8 cellular contexts compared by ENCODE assay signal in genomic region chr2:95076705-95077520, GRCh38. TPM values are rescaled to one million over a fixed set of nuclear protein-coding genes. Genes with fewer than 3 reads are reported as not detected.
A peak's percentile ranks its signal among the peaks of the same experiment; 100 is the strongest.
DNase-seq lines count a peak whose midpoint lies in the region; ATAC-seq and TF ChIP-seq lines count a peak whose summit lies in the region.

No MANE protein-coding gene starts in this region.

- DNase-seq in Calu3 (peak; percentile 95), RWPE2 (ENCODE audit: low spot score) (peak; percentile 82), glomerular visceral epithelial cell (ENCODE audit: extremely low spot score) (peak; percentile 67), ovary (peak; percentile 53 to 74 (median 60))
- peak; percentile 96 for DNase-seq in activated naive CD4-positive, alpha-beta T cell treated with anti-CD3 and anti-CD28 coated beads for 36 hours

- peak overlapping the region; percentile 56 for H3K9ac ChIP-seq in HUES64 (ENCODE audit: low read depth, low read length)

- peaks cover 27% of the 10 kb centered on the region for H3K27me3 Mint-ChIP-seq in Calu3 (ENCODE audit: unreplicated experiment)
- H3K27me3 Mint-ChIP-seq in activated naive CD4-positive, alpha-beta T cell treated with anti-CD3 and anti-CD28 coated beads for 36 hours (ENCODE audit: low read depth): no peaks in the 10 kb centered on the region

- no TSS peak for BruUV-seq in Calu3 (replicated peaks; lab: Mats Ljungman, UMichigan)

- H3K9me3 Mint-ChIP-seq in Calu3 (ENCODE audit: low read depth, unreplicated experiment): no peaks in the 10 kb centered on the region
- no peaks in the 10 kb centered on the region for H3K9me3 Mint-ChIP-seq in activated naive CD4-positive, alpha-beta T cell treated with anti-CD3 and anti-CD28 coated beads for 36 hours

- no peak overlapping the region for H3K27ac ChIP-seq in HUES64 (ENCODE audit: low read depth, low read length)
- H3K27ac ChIP-seq in RWPE2 (ENCODE audit: poor library complexity, severe bottlenecking): no peak overlapping the region
- H3K27ac ChIP-seq in ovary: no peak overlapping the region
- H3K27ac ChIP-seq in thymus (ENCODE audit: low read depth): peak overlapping the region; percentile 100

- H3K9me3 ChIP-seq in HUES64 (ENCODE audit: insufficient read depth, low read depth, low read length) (no peaks in the 10 kb centered on the region), RWPE2 (ENCODE audit: severe bottlenecking) (no peaks in the 10 kb centered on the region), ovary (no peaks in the 10 kb centered on the region), thymus (ENCODE audit: control insufficient read depth) (no peaks in the 10 kb centered on the region)

- CTCF ChIA-PET in Calu3 (lab: Charles Lee): interaction anchor here (0.6 to 2.0 kb wide), 8 partner anchors 9 to 91 kb away, joined by 3 to 15 read pairs (median 4); no protein-coding TSS in a partner anchor
- CTCF ChIA-PET in activated naive CD4-positive, alpha-beta T cell treated with anti-CD3 and anti-CD28 coated beads for 36 hours (lab: Charles Lee): interaction anchor here (0.6 to 13.5 kb wide), 18 partner anchors 9 to 199 kb away, joined by 3 to 416 read pairs (median 5); partner anchors contain the start of genes MAL, MRPS5 and ZNF2

- no peak overlapping the region for H3K27ac Mint-ChIP-seq in Calu3 (ENCODE audit: unreplicated experiment)
- peak overlapping the region; percentile 82 for H3K27ac Mint-ChIP-seq in activated naive CD4-positive, alpha-beta T cell treated with anti-CD3 and anti-CD28 coated beads for 36 hours

- H3K27me3 ChIP-seq in HUES64 (ENCODE audit: insufficient read depth, low read length) (no peaks in the 10 kb centered on the region; the same call in none of the 2 replicates), RWPE2 (ENCODE audit: insufficient read depth, poor library complexity, severe bottlenecking) (no peaks in the 10 kb centered on the region), ovary (no peaks in the 10 kb centered on the region), thymus (ENCODE audit: control insufficient read depth, insufficient read depth) (no peaks in the 10 kb centered on the region)

- H3K4me1 ChIP-seq in HUES64 (ENCODE audit: insufficient read depth, low read length) (0 out of 2 replicates have a peak, but pooled peaks cover 11% of the 10 kb centered on the region), RWPE2 (ENCODE audit: insufficient read depth, poor library complexity, severe bottlenecking) (no peaks in the 10 kb centered on the region), ovary (ENCODE audit: insufficient read depth) (no peaks in the 10 kb centered on the region), thymus (ENCODE audit: control insufficient read depth, insufficient read depth, low read length) (peaks cover 53% of the 10 kb centered on the region)

- peak overlapping the region; percentile 69 for H3K4me3 Mint-ChIP-seq in Calu3 (ENCODE audit: low read depth, unreplicated experiment)
- H3K4me3 Mint-ChIP-seq in activated naive CD4-positive, alpha-beta T cell treated with anti-CD3 and anti-CD28 coated beads for 36 hours: peak overlapping the region; percentile 73

- peaks cover 10% of the 10 kb centered on the region for H3K4me1 Mint-ChIP-seq in Calu3 (ENCODE audit: low read depth, unreplicated experiment)
- peaks cover 61% of the 10 kb centered on the region for H3K4me1 Mint-ChIP-seq in activated naive CD4-positive, alpha-beta T cell treated with anti-CD3 and anti-CD28 coated beads for 36 hours (ENCODE audit: low read depth)

- no peaks in the 10 kb centered on the region for H3K36me3 ChIP-seq in HUES64 (ENCODE audit: insufficient read depth, low read length)
- H3K36me3 ChIP-seq in RWPE2 (ENCODE audit: low read depth): no peaks in the 10 kb centered on the region
- H3K36me3 ChIP-seq in ovary: no peaks in the 10 kb centered on the region
- H3K36me3 ChIP-seq in thymus (ENCODE audit: control insufficient read depth, insufficient read depth): no peaks in the 10 kb centered on the region

- H3K36me3 Mint-ChIP-seq in Calu3 (ENCODE audit: insufficient read depth, unreplicated experiment): peaks cover 10% of the 10 kb centered on the region
- no peaks in the 10 kb centered on the region for H3K36me3 Mint-ChIP-seq in activated naive CD4-positive, alpha-beta T cell treated with anti-CD3 and anti-CD28 coated beads for 36 hours (ENCODE audit: low read depth)

- ATAC-seq in GM21360 (IDR thresholded peaks at IDR 0.05; ENCODE audit: unreplicated experiment): peak; percentile 88
- ATAC-seq in RWPE2 (ENCODE audit: low read depth): peak; percentile 89

- 10% methylated on average over 44 of the region's 44 CpGs for WGBS in HUES64
- WGBS in ovary, 3 donors: 4 to 6% (median 5%) methylated on average over 42 to 44 of the region's 44 CpGs
- 8% methylated on average over 44 of the region's 44 CpGs for WGBS in thymus

- peak; percentile 88 for TF ChIP-seq CTCF in Calu3 (IDR thresholded peaks at IDR 0.05; ENCODE audit: unreplicated experiment)
- peak; percentile 88 for TF ChIP-seq CTCF in RWPE2 (IDR thresholded peaks at IDR 0.05; ENCODE audit: poor library complexity, severe bottlenecking)
- TF ChIP-seq CTCF in ovary (IDR thresholded peaks at IDR 0.05): peak in 2 of 3 donors; percentile 35 to 56

- no peak for TF ChIP-seq EP300 in ovary (IDR thresholded peaks at IDR 0.05)

- H3K4me3 ChIP-seq in HUES64 (ENCODE audit: low read length): peak overlapping the region; percentile 59
- peak overlapping the region; percentile 39 for H3K4me3 ChIP-seq in RWPE2 (ENCODE audit: severe bottlenecking)
- peak overlapping the region; percentile 26 for H3K4me3 ChIP-seq in ovary
- H3K4me3 ChIP-seq in thymus (ENCODE audit: low read length): peak overlapping the region; percentile 70

- intact Hi-C loops in Calu3 (cut with micrococcal nuclease; ENCODE audit: unreplicated experiment): no loop called here
- intact Hi-C loops in activated naive CD4-positive, alpha-beta T cell treated with anti-CD3 and anti-CD28 coated beads for 36 hours (cut with micrococcal nuclease): loop anchor here (1.0 to 5.0 kb wide), 4 partner anchors 38 to 205 kb away; partner anchors contain the start of genes TEKT4, ZNF2 and ZNF892
- intact Hi-C loops in ovary (cut with DNase I): loop anchor here in 1 of 4 donors (10.0 kb wide), 1 partner anchor 658 kb away; no protein-coding TSS in a partner anchor

- TF ChIP-seq POLR2A in ovary (IDR thresholded peaks at IDR 0.05): no peak

RNA-seq across cellular contexts. Expression of gene MRPS5, which starts 44.7 kb away (rescaled TPM):
- total RNA-seq in Calu3 (2022) (67.9 and 71.5 TPM in 2 replicates), ovary (10 to 100 TPM; 32.4 to 45.4 (median 39.7) TPM)
- polyA plus RNA-seq in HUES64 (2013, experiment 1 of 2): 49.1 TPM
- 49.1 TPM for polyA plus RNA-seq in HUES64 (2013, experiment 2 of 2)
- 10 to 100 TPM; 90.4 to 96.0 TPM for total RNA-seq in activated naive CD4-positive, alpha-beta T cell treated with anti-CD3 and anti-CD28 coated beads for 36 hours
- polyA plus RNA-seq in ovary (10 to 100 TPM; 36.2 to 62.9 TPM), thymus (161 TPM)

RNA-seq across cellular contexts. Expression of gene MAL, which starts 51.4 kb away (rescaled TPM):
- not detected in 2 replicates for total RNA-seq in Calu3 (2022)
- not detected for polyA plus RNA-seq in HUES64 (2013, experiment 1 of 2)
- 0.38 TPM for polyA plus RNA-seq in HUES64 (2013, experiment 2 of 2)
- total RNA-seq in activated naive CD4-positive, alpha-beta T cell treated with anti-CD3 and anti-CD28 coated beads for 36 hours: 10 to 100 TPM; 22.3 to 23.5 TPM
- total RNA-seq in ovary: 1 to 10 TPM in 4 of 7 donors, under 1 TPM in 1, not detected in 2; 0.45 to 2.2 (median 1.6) TPM
- polyA plus RNA-seq in ovary: 1 to 10 TPM in 1 of 2 donors, under 1 TPM in 1; 0.90 to 4.7 TPM
- polyA plus RNA-seq in thymus: 143 TPM

Comparison
In these comparisons a context has a peak if more than half of its experiments do, and no peak if none do; other contexts are left out.
1. RNA of gene MAL, which starts 51.4 kb away (total RNA-seq): 22.3 to 23.5 TPM in activated naive CD4-positive, alpha-beta T cell treated with anti-CD3 and anti-CD28 coated beads for 36 hours; 0.45 to 2.2 TPM in ovary and not detected in Calu3; every median in the first group is over 4 times any median in the second.
2. Peak in every context shown above with its lines, with median percentiles within 50 percentile points of each other: DNase-seq, CTCF ChIP-seq and H3K4me3 ChIP-seq.